ENCODE assay signal across 1 cellular context in the genomic region with DNA sequence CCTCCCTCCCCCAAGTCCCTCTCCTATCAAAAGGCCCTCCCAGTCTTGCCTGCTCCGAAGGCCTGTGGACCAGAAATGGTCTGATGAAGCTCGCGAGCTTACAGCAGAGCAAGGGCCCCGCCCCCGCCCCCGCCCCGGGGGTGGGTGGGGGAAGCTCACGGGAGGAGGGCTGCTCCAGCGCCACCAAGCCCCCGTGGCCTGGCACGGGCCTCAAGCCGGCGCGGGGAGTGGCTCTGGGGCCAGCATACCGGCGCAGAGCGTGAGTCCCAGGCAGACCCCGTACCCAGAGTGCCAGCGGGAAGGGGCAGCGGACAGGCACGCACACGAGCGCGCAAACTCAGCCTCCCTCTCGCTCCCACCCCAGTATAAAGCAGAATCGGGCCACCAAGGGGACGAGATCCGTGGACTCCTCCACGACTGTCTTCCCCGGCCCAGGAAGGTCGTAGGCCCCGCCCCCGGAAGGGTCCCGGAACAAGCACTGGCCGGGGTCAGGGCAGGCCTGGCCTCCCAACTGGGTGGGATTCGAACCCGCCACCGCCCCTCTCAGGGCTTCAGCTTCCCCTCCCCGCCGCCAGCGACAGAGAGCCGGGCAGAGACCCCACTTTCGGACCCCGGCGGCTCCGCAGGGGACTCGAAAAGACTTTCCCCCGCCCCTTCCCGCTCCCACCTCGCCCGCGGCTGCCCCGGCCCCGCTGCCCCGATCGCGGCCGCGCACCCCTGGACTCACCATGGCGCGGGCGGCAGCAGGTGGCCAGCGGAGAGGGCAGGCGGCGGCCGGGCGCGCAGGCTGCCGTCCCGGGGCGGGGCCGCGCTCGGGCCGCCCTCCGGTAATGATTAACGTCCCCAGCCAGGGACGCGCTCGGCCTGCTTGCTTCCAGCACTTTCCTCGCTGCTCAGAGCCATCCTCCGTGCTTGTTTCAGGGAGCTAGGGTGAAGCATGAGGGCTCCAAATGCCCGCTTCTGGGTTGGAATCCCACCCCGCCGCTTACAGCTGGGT.
A peak's percentile ranks its signal among the peaks of the same experiment; 100 is the strongest.
TF ChIP-seq lines count a peak whose summit lies in the region.

TSS of gene PCBD1 (minus strand) at position 762 of the 997 bp plus-strand sequence. CDS start at position 730, 32 bp downstream.

TF ChIP-seq in HepG2, 621 proteins besides CTCF, POLR2A, EP300 and RAD21 (continued from another document and continues in another):
- TF ChIP-seq, protein P1, sequence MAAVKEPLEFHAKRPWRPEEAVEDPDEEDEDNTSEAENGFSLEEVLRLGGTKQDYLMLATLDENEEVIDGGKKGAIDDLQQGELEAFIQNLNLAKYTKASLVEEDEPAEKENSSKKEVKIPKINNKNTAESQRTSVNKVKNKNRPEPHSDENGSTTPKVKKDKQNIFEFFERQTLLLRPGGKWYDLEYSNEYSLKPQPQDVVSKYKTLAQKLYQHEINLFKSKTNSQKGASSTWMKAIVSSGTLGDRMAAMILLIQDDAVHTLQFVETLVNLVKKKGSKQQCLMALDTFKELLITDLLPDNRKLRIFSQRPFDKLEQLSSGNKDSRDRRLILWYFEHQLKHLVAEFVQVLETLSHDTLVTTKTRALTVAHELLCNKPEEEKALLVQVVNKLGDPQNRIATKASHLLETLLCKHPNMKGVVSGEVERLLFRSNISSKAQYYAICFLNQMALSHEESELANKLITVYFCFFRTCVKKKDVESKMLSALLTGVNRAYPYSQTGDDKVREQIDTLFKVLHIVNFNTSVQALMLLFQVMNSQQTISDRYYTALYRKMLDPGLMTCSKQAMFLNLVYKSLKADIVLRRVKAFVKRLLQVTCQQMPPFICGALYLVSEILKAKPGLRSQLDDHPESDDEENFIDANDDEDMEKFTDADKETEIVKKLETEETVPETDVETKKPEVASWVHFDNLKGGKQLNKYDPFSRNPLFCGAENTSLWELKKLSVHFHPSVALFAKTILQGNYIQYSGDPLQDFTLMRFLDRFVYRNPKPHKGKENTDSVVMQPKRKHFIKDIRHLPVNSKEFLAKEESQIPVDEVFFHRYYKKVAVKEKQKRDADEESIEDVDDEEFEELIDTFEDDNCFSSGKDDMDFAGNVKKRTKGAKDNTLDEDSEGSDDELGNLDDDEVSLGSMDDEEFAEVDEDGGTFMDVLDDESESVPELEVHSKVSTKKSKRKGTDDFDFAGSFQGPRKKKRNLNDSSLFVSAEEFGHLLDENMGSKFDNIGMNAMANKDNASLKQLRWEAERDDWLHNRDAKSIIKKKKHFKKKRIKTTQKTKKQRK (IDR thresholded peaks at IDR 0.05; ENCODE audit: low read length): no peak
- TF ChIP-seq BRCA1 (CRISPR knock-in tag; IDR thresholded peaks at IDR 0.05) (no peak), RARA (CRISPR knock-in tag; IDR thresholded peaks at IDR 0.05) (no peak), POLR2AphosphoS5 (IDR thresholded peaks at IDR 0.05; ENCODE audit: low read depth, low read length) (peak; percentile 62), YEATS2 (CRISPR knock-in tag; IDR thresholded peaks at IDR 0.05; ENCODE audit: borderline replicate concordance) (peak; percentile 38; the same call in 1 of the 2 replicates), ETV6 (CRISPR knock-in tag; conservative IDR thresholded peaks at IDR 0.05) (no peak), ZNF614 (CRISPR knock-in tag; IDR thresholded peaks at IDR 0.05; ENCODE audit: borderline replicate concordance) (no peak), ZNF143 (CRISPR knock-in tag; IDR thresholded peaks at IDR 0.05) (no peak), TRAFD1 (CRISPR knock-in tag; IDR thresholded peaks at IDR 0.05; ENCODE audit: borderline replicate concordance) (no peak), ZNF280D (CRISPR knock-in tag; IDR thresholded peaks at IDR 0.05) (0 out of 2 replicates have a peak, but pooled peaks have one; percentile 33), ZNF670 (CRISPR knock-in tag; IDR thresholded peaks at IDR 0.05; ENCODE audit: borderline replicate concordance) (0 out of 2 replicates have a peak, but pooled peaks have one; percentile 61), TAF1 (CRISPR knock-in tag; IDR thresholded peaks at IDR 0.05) (peak; percentile 71), SKI (IDR thresholded peaks at IDR 0.05; ENCODE audit: partially characterized antibody) (no peak), MTF1 (CRISPR knock-in tag; IDR thresholded peaks at IDR 0.05) (peak; percentile 66; the same call in 1 of the 2 replicates), CENPX (CRISPR knock-in tag; IDR thresholded peaks at IDR 0.05) (no peak), SALL1 (CRISPR knock-in tag; IDR thresholded peaks at IDR 0.05) (peak; percentile 53; the same call in 1 of the 2 replicates), ZNF580 (CRISPR knock-in tag; IDR thresholded peaks at IDR 0.05; ENCODE audit: borderline replicate concordance, low read depth) (peak; percentile 47; the same call in 1 of the 2 replicates), ZFYVE20 (CRISPR knock-in tag; IDR thresholded peaks at IDR 0.05; ENCODE audit: borderline replicate concordance, low read depth) (no peak), POLR2G (IDR thresholded peaks at IDR 0.05; ENCODE audit: low read depth, low read length) (peak; percentile 55), SPEN (CRISPR knock-in tag; IDR thresholded peaks at IDR 0.05; ENCODE audit: low read depth) (0 out of 2 replicates have a peak, but pooled peaks have one; percentile 16), HMGA1 (CRISPR knock-in tag; conservative IDR thresholded peaks at IDR 0.05) (no peak), MXD4 (CRISPR knock-in tag; IDR thresholded peaks at IDR 0.05) (0 out of 2 replicates have a peak, but pooled peaks have one; percentile 57), NFYB (CRISPR knock-in tag; IDR thresholded peaks at IDR 0.05) (no peak), SNAPC5 (CRISPR knock-in tag; IDR thresholded peaks at IDR 0.05; ENCODE audit: borderline replicate concordance) (no peak), HOXD1 (CRISPR knock-in tag; IDR thresholded peaks at IDR 0.05) (no peak), ZNF598 (CRISPR knock-in tag; IDR thresholded peaks at IDR 0.05; ENCODE audit: borderline replicate concordance) (no peak), RXRB (CRISPR knock-in tag; IDR thresholded peaks at IDR 0.05; ENCODE audit: borderline replicate concordance) (no peak), CEBPB (IDR thresholded peaks at IDR 0.05; ENCODE audit: borderline replicate concordance, low read depth, low read length) (no peak), ZKSCAN5 (CRISPR knock-in tag; IDR thresholded peaks at IDR 0.05) (no peak), ZBTB8A (CRISPR knock-in tag; IDR thresholded peaks at IDR 0.05; ENCODE audit: borderline replicate concordance, low read depth) (no peak; the same call in 1 of the 2 replicates), ADNP (CRISPR knock-in tag; IDR thresholded peaks at IDR 0.05) (no peak), ATRX (CRISPR knock-in tag; IDR thresholded peaks at IDR 0.05; ENCODE audit: borderline replicate concordance) (no peak), PCBP1 (IDR thresholded peaks at IDR 0.05; ENCODE audit: borderline replicate concordance, low read depth, low read length) (no peak)
- TF ChIP-seq, protein P2, sequence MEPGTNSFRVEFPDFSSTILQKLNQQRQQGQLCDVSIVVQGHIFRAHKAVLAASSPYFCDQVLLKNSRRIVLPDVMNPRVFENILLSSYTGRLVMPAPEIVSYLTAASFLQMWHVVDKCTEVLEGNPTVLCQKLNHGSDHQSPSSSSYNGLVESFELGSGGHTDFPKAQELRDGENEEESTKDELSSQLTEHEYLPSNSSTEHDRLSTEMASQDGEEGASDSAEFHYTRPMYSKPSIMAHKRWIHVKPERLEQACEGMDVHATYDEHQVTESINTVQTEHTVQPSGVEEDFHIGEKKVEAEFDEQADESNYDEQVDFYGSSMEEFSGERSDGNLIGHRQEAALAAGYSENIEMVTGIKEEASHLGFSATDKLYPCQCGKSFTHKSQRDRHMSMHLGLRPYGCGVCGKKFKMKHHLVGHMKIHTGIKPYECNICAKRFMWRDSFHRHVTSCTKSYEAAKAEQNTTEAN (CRISPR knock-in tag; conservative IDR thresholded peaks at IDR 0.05): no peak
- TF ChIP-seq, protein P3, sequence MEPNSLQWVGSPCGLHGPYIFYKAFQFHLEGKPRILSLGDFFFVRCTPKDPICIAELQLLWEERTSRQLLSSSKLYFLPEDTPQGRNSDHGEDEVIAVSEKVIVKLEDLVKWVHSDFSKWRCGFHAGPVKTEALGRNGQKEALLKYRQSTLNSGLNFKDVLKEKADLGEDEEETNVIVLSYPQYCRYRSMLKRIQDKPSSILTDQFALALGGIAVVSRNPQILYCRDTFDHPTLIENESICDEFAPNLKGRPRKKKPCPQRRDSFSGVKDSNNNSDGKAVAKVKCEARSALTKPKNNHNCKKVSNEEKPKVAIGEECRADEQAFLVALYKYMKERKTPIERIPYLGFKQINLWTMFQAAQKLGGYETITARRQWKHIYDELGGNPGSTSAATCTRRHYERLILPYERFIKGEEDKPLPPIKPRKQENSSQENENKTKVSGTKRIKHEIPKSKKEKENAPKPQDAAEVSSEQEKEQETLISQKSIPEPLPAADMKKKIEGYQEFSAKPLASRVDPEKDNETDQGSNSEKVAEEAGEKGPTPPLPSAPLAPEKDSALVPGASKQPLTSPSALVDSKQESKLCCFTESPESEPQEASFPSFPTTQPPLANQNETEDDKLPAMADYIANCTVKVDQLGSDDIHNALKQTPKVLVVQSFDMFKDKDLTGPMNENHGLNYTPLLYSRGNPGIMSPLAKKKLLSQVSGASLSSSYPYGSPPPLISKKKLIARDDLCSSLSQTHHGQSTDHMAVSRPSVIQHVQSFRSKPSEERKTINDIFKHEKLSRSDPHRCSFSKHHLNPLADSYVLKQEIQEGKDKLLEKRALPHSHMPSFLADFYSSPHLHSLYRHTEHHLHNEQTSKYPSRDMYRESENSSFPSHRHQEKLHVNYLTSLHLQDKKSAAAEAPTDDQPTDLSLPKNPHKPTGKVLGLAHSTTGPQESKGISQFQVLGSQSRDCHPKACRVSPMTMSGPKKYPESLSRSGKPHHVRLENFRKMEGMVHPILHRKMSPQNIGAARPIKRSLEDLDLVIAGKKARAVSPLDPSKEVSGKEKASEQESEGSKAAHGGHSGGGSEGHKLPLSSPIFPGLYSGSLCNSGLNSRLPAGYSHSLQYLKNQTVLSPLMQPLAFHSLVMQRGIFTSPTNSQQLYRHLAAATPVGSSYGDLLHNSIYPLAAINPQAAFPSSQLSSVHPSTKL (CRISPR knock-in tag; IDR thresholded peaks at IDR 0.05): peak; percentile 28; the same call in 1 of the 2 replicates
- TF ChIP-seq, protein P4, sequence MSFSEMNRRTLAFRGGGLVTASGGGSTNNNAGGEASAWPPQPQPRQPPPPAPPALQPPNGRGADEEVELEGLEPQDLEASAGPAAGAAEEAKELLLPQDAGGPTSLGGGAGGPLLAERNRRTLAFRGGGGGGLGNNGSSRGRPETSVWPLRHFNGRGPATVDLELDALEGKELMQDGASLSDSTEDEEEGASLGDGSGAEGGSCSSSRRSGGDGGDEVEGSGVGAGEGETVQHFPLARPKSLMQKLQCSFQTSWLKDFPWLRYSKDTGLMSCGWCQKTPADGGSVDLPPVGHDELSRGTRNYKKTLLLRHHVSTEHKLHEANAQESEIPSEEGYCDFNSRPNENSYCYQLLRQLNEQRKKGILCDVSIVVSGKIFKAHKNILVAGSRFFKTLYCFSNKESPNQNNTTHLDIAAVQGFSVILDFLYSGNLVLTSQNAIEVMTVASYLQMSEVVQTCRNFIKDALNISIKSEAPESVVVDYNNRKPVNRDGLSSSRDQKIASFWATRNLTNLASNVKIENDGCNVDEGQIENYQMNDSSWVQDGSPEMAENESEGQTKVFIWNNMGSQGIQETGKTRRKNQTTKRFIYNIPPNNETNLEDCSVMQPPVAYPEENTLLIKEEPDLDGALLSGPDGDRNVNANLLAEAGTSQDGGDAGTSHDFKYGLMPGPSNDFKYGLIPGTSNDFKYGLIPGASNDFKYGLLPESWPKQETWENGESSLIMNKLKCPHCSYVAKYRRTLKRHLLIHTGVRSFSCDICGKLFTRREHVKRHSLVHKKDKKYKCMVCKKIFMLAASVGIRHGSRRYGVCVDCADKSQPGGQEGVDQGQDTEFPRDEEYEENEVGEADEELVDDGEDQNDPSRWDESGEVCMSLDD (CRISPR knock-in tag; IDR thresholded peaks at IDR 0.05; ENCODE audit: borderline replicate concordance): no peak
- TF ChIP-seq, protein P5, sequence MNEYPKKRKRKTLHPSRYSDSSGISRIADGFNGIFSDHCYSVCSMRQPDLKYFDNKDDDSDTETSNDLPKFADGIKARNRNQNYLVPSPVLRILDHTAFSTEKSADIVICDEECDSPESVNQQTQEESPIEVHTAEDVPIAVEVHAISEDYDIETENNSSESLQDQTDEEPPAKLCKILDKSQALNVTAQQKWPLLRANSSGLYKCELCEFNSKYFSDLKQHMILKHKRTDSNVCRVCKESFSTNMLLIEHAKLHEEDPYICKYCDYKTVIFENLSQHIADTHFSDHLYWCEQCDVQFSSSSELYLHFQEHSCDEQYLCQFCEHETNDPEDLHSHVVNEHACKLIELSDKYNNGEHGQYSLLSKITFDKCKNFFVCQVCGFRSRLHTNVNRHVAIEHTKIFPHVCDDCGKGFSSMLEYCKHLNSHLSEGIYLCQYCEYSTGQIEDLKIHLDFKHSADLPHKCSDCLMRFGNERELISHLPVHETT (CRISPR knock-in tag; conservative IDR thresholded peaks at IDR 0.05): no peak; the same call in 1 of the 2 replicates
